In genomic region chr14:79575032-79575431, GRCh38 we compare ENCODE assay signal across 26 cellular contexts.
"Had no signal": no experiment of that assay in that cellular context is flagged by ENCODE, and none has a peak within 500 bp of the region (broad histone marks: within the 10 kb centered on the region; RNA-seq: fewer than 3 reads in every experiment).

No MANE protein-coding gene starts in this region.

- H3K27ac Mint-ChIP-seq: immature natural killer cell; naive thymus-derived CD8-positive, alpha-beta T cell; stimulated activated naive CD8-positive, alpha-beta T cell treated with anti-CD3 and anti-CD28 coated beads, Interleukin-15, Interleukin-2, amounts not matched to agents 100 ng/mL and 50 ng/mL, for 24 hours; type B pancreatic cell had no signal

- H3K4me3 Mint-ChIP-seq: immature natural killer cell; naive thymus-derived CD8-positive, alpha-beta T cell; stimulated activated naive CD8-positive, alpha-beta T cell treated with anti-CD3 and anti-CD28 coated beads, Interleukin-15, Interleukin-2, amounts not matched to agents 100 ng/mL and 50 ng/mL, for 24 hours; type B pancreatic cell had no signal

- H3K9me3 ChIP-seq: left ventricle myocardium inferior, pancreas, prostate gland, tibial nerve, uterus had no signal

- H3K27ac ChIP-seq: left ventricle myocardium inferior, pancreas, prostate gland, skin epidermis, tibial nerve, uterus had no signal

- H3K27me3 ChIP-seq: pancreas, tibial nerve, uterus had no signal

- H3K9me3 Mint-ChIP-seq: stimulated activated naive CD8-positive, alpha-beta T cell treated with anti-CD3 and anti-CD28 coated beads, Interleukin-15, Interleukin-2, amounts not matched to agents 100 ng/mL and 50 ng/mL, for 24 hours; type B pancreatic cell had no signal

- H3K4me1 ChIP-seq: left ventricle myocardium inferior, pancreas, prostate gland, tibial nerve, uterus had no signal

- H3K4me3 ChIP-seq: left ventricle myocardium inferior, lung, pancreas, prostate gland, skin epidermis, tibial nerve, uterus had no signal

- H3K4me1 Mint-ChIP-seq: immature natural killer cell; naive thymus-derived CD8-positive, alpha-beta T cell had no signal

- H3K27me3 Mint-ChIP-seq: naive thymus-derived CD8-positive, alpha-beta T cell; stimulated activated naive CD8-positive, alpha-beta T cell treated with anti-CD3 and anti-CD28 coated beads, Interleukin-15, Interleukin-2, amounts not matched to agents 100 ng/mL and 50 ng/mL, for 24 hours; type B pancreatic cell had no signal

- ATAC-seq: left colon; naive thymus-derived CD8-positive, alpha-beta T cell; pancreas; right cardiac atrium; sciatic nerve had no signal

- H3K36me3 Mint-ChIP-seq: immature natural killer cell; naive thymus-derived CD8-positive, alpha-beta T cell; type B pancreatic cell had no signal

- DNase-seq: hypothalamus; immature natural killer cell; kidney; left colon; left ventricle myocardium inferior; mesendoderm; naive thymus-derived CD8-positive, alpha-beta T cell; nucleus accumbens; pancreas; posterior cingulate gyrus; retina; right cardiac atrium; stimulated activated CD4-positive, alpha-beta T cell treated with anti-CD3 and anti-CD28 coated beads, Interleukin-12 subunit alpha, Interleukin-12 subunit beta, amount 100 ng/mL, for 4 hours; stimulated activated CD4-positive, alpha-beta T cell treated with anti-CD3 and anti-CD28 coated beads, Interleukin-15, amount 100 ng/mL, for 24 hours; stimulated activated CD4-positive, alpha-beta T cell treated with anti-CD3 and anti-CD28 coated beads, Interleukin-2, amount 100 ng/mL, for 24 hours; stimulated activated CD4-positive, alpha-beta T cell treated with anti-CD3 and anti-CD28 coated beads, Interleukin-4, amount 100 ng/mL, for 1 hour; stimulated activated naive CD4-positive, alpha-beta T cell; substantia nigra; uterus had no signal

- H3K36me3 ChIP-seq: left ventricle myocardium inferior, pancreas, prostate gland, tibial nerve, uterus had no signal
